Comparison of ENCODE assay signal across 18 cellular contexts in the genomic region with DNA sequence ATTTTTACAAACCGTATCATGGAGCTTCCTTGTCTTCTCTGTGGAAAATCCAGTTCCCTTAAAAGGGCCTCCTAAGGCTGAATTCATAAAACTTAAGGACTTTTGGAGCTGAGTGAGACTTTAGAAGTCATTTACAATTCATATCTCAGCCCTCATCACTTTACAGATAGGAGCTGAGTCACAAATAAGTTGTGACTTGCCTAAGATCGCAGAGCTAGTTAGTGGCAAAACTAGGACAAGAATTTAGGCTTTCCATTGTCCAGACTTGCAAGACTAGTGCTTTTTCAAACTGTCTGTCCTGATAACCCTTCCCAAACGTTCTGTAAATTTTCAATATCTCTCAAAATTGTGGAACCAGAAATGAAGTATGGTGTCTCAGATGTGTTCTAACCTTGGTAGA. TPM values are rescaled to one million over a fixed set of nuclear protein-coding genes. Genes with fewer than 3 reads are reported as not detected.
A peak's percentile ranks its signal among the peaks of the same experiment; 100 is the strongest.
DNase-seq lines count a peak whose midpoint lies in the region; ATAC-seq and TF ChIP-seq lines count a peak whose summit lies in the region.
"Had no signal": no experiment of that assay in that cellular context is flagged by ENCODE, and none has a peak within 500 bp of the region (broad histone marks: within the 10 kb centered on the region; RNA-seq: fewer than 3 reads in every experiment).

No MANE protein-coding gene starts in this region.

- H3K4me1 ChIP-seq in HEK293 (ENCODE audit: control insufficient read depth, insufficient read depth, low read length) (peaks cover 14% of the 10 kb centered on the region), adrenal gland (replicated peaks in 1 of 2) (peaks cover 39 to 63% of the 10 kb centered on the region in 2 donors), esophagus squamous epithelium (peaks cover 19 to 79% (median 49%) of the 10 kb centered on the region in 3 donors), psoas muscle (peaks cover 74% of the 10 kb centered on the region)

- 47 to 66% (median 58%) methylated on average over 3 of the region's 3 CpGs for WGBS in adrenal gland, 4 donors
- 42 to 50% methylated on average over 3 of the region's 3 CpGs for WGBS in esophagus squamous epithelium, 2 donors
- 57 to 82% (median 70%) methylated on average over 3 of the region's 3 CpGs for WGBS in psoas muscle, 3 donors

- H3K27ac ChIP-seq in HEK293 (ENCODE audit: extremely low read depth, low read depth, low read length), result no peak overlapping the region
- peak overlapping the region in 4 of 5 donors; percentile 6 to 40 (median 30) for H3K27ac ChIP-seq in adrenal gland
- H3K27ac ChIP-seq in esophagus squamous epithelium, result peak overlapping the region; percentile 33 to 81 (median 72)
- H3K27ac ChIP-seq in psoas muscle, result peak overlapping the region; percentile 47
- H3K27ac ChIP-seq: A549, KMS-11 had no signal

- DNase-seq in adrenal gland (no peak), esophagus squamous epithelium (lab: John Stamatoyannopoulos, UW) (no peak), psoas muscle (no peak), GM19238 (ENCODE audit: insufficient read length, low spot score) (no peak), NCI-H748 (lab: John Stamatoyannopoulos, UW; ENCODE audit: unreplicated experiment) (no peak)
- no peak for DNase-seq in activated T-cell treated with anti-CD3 and anti-CD28 coated beads, Interleukin-2, amount 50 U/mL, for 48 hours
- DNase-seq: CD8-positive, alpha-beta T cell; DMS79; NCI-H1417 treated with DMSO at 0.1 percent for 48 hours; NCI-H187 treated with DMSO at 0.1 percent for 48 hours; NCI-H226; NCI-H524; PC-3; RPMI8226 had no signal

- H3K4me3 ChIP-seq in HEK293 (ENCODE audit: low read depth, low read length) (no peak overlapping the region), adrenal gland (no peak overlapping the region), esophagus squamous epithelium (no peak overlapping the region), psoas muscle (no peak overlapping the region)
- H3K4me3 ChIP-seq: A549 had no signal

- POLR2A ChIA-PET in HEK293 (lab: Yijun Ruan, JAX), result no interaction called here

- TF ChIP-seq CTCF in HEK293 (tag by site-specific recombination; IDR thresholded peaks at IDR 0.05) (no peak), adrenal gland (IDR thresholded peaks at IDR 0.05) (no peak), esophagus squamous epithelium (IDR thresholded peaks at IDR 0.05) (no peak), psoas muscle (IDR thresholded peaks at IDR 0.05) (no peak)

- intact Hi-C loops in adrenal gland (cut with DNase I) (loop anchor here in 1 of 2 donors (10.0 kb wide), 1 partner anchor 51 kb away; no protein-coding TSS in a partner anchor), esophagus squamous epithelium (cut with DNase I) (no loop called here), psoas muscle (cut with DNase I) (no loop called here)

- ATAC-seq in psoas muscle, result no peak
- ATAC-seq in HG02870 (IDR thresholded peaks at IDR 0.05; ENCODE audit: unreplicated experiment), result no peak
- ATAC-seq: A549; CD8-positive, alpha-beta T cell; PC-3 had no signal

- no peaks in the 10 kb centered on the region for H3K27me3 ChIP-seq in adrenal gland
- no peaks in the 10 kb centered on the region for H3K27me3 ChIP-seq in esophagus squamous epithelium
- H3K27me3 ChIP-seq in psoas muscle (ENCODE audit: insufficient read depth in 3 of 3, low read length in 2 of 3), result no peaks in the 10 kb centered on the region

- H3K36me3 ChIP-seq in HEK293 (ENCODE audit: control insufficient read depth in 2 of 2, insufficient read depth in 1 of 2, low read length in 2 of 2) (no peaks in the 10 kb centered on the region), adrenal gland (replicated peaks in 1 of 2) (no peaks in the 10 kb centered on the region), esophagus squamous epithelium (no peaks in the 10 kb centered on the region), psoas muscle (ENCODE audit: insufficient read depth in 1 of 2, low read depth in 1 of 2) (peaks cover 0 to 6% of the 10 kb centered on the region in 2 donors)

- CTCF ChIA-PET in HEK293 (lab: Yijun Ruan, JAX), result no interaction called here

- TF ChIP-seq POLR2A in adrenal gland (IDR thresholded peaks at IDR 0.05), result no peak
- no peak for TF ChIP-seq POLR2A in esophagus squamous epithelium (IDR thresholded peaks at IDR 0.05)

- H3K9me3 ChIP-seq in HEK293 (ENCODE audit: control insufficient read depth, insufficient read depth, low read depth, low read length), result no peaks in the 10 kb centered on the region
- H3K9me3 ChIP-seq in adrenal gland (replicated peaks in 1 of 3), result no peaks in the 10 kb centered on the region
- H3K9me3 ChIP-seq in esophagus squamous epithelium, result no peaks in the 10 kb centered on the region
- no peaks in the 10 kb centered on the region for H3K9me3 ChIP-seq in psoas muscle
- H3K9me3 ChIP-seq: A549 had no signal

TF ChIP-seq in HEK293, 187 proteins besides CTCF, POLR2A, EP300 and RAD21:
- TF ChIP-seq ZNF202 (tag by site-specific recombination; IDR thresholded peaks at IDR 0.05; ENCODE audit: borderline replicate concordance) (no peak), ZBTB20 (tag by site-specific recombination; IDR thresholded peaks at IDR 0.05) (peak; percentile 68), SP3 (tag by site-specific recombination; IDR thresholded peaks at IDR 0.05) (no peak), ZNF302 (tag by site-specific recombination; IDR thresholded peaks at IDR 0.05; ENCODE audit: low read depth) (no peak), ZEB2 (tag by site-specific recombination; IDR thresholded peaks at IDR 0.05) (no peak)
TF ChIP-seq in HEK293: peak in this region for 1.

RNA-seq across cellular contexts. Expression of a gene that starts 37.3 kb away (rescaled TPM):
- total RNA-seq in adrenal gland (100 to 1,000 TPM in 3 of 8 donors, 10 to 100 TPM in 5; 42.2 to 177 (median 93.3) TPM), esophagus squamous epithelium (10 to 100 TPM; 14.6 to 55.7 (median 36.2) TPM), psoas muscle (100 to 1,000 TPM; 103 to 184 (median 149) TPM)
- polyA plus RNA-seq in adrenal gland (100 to 1,000 TPM in 1 of 3 donors, 10 to 100 TPM in 2; 50.1 to 168 (median 56.1) TPM), psoas muscle (100 to 1,000 TPM in 2 of 3 donors, 10 to 100 TPM in 1; 55.5 to 216 (median 185) TPM)
